Comparison of ENCODE assay signal across 8 cellular contexts in the genomic region with DNA sequence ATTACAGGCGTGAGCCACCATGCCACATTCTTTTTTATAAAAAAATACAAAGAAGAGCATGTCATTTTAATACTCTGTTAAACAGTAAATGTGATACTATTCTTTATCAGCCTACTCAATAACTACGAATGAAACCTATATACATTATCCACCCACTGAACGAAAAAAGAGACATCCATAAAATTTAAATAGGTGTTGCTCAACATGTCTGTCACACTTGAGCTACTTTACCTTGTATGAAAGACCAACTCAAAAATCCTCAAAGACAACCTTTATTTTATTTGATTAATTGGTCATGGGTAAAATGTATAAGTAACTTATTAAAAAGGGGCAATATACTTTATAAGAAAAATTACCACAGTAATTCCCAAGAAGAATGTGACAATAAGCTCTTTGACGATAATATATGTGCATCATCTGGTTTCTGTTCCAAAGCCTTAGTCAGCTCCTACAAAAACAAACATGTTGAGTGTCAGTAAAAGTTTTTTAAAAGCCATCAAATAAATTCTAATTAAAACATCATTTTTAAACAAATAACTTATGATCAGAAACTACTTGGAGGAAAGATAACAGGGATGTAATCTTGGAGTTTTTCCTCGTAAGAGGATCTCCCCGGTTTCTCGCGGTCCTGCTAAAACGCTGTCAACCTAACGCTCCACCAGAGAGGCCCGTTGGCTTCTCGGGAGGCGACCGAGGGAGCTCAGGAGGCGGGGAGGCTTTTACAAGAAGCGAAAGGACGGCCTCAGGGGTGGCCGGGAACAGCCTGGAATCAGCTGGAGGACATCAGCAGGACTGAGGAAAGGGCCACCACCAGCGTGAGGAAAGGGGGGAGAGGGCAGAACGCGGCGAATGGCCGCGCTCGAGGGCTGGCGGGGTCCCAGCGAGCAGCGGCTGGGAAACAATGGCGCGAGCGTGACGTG. TPM values are rescaled to one million over a fixed set of nuclear protein-coding genes. Genes with fewer than 3 reads are reported as not detected.
DNase-seq lines count a peak whose midpoint lies in the region; ATAC-seq and TF ChIP-seq lines count a peak whose summit lies in the region.

No MANE protein-coding gene starts in this region.

- H3K14ac ChIP-seq in IMR-90 (replicated peaks; ENCODE audit: low read depth, low read length): peak overlapping the region; percentile 100

- H4K91ac ChIP-seq in IMR-90 (ENCODE audit: insufficient read depth, low read depth, low read length): peak overlapping the region; percentile 100

- H2BK20ac ChIP-seq in IMR-90 (ENCODE audit: low read depth, low read length): peak overlapping the region; percentile 98

- H3K4me1 ChIP-seq in IMR-90 (ENCODE audit: control insufficient read depth, insufficient read depth, low read length): peaks cover 8% of the 10 kb centered on the region
- no peaks in the 10 kb centered on the region for H3K4me1 ChIP-seq in cardiac muscle cell (ENCODE audit: low read depth)
- H3K4me1 ChIP-seq in aorta (ENCODE audit: control insufficient read depth in 1 of 2, insufficient read depth in 2 of 2, low read length in 2 of 2): no peaks in the 10 kb centered on the region

- peak; percentile 62 for DNase-seq in IMR-90
- DNase-seq in SK-MEL-5 (ENCODE audit: low read depth, low spot score): peak; percentile 50
- DNase-seq in cardiac muscle cell (ENCODE audit: low read depth in 1 of 2, low spot score in 1 of 2): peak; percentile 36 to 72
- DNase-seq in occipital lobe (lab: John Stamatoyannopoulos, UW): peak; percentile 50
- peak; percentile 64 to 84 for DNase-seq in aorta
- no peak for DNase-seq in NCI-H128 (lab: John Stamatoyannopoulos, UW; ENCODE audit: unreplicated experiment)

- BruUV-seq in IMR-90 (replicated peaks; lab: Mats Ljungman, UMichigan): TSS peak; percentile 57

- peak overlapping the region; percentile 100 for H2BK5ac ChIP-seq in IMR-90 (ENCODE audit: low read depth, low read length, poor library complexity, severe bottlenecking)

- H2BK15ac ChIP-seq in IMR-90 (ENCODE audit: low read depth, low read length): peak overlapping the region; percentile 90

- H3K9me1 ChIP-seq in IMR-90 (ENCODE audit: insufficient read depth, low read length): peaks cover 6% of the 10 kb centered on the region

- peak overlapping the region; percentile 92 for H3K4me2 ChIP-seq in IMR-90 (ENCODE audit: low read depth, low read length)

- peak; percentile 83 for TF ChIP-seq POLR2A in IMR-90 (IDR thresholded peaks at IDR 0.05; ENCODE audit: low read depth, low read length)

- H3K36me3 ChIP-seq in IMR-90 (ENCODE audit: control insufficient read depth, insufficient read depth, low read length) (no peaks in the 10 kb centered on the region), cardiac muscle cell (no peaks in the 10 kb centered on the region), aorta (ENCODE audit: control insufficient read depth in 1 of 2, insufficient read depth in 2 of 2, low read length in 1 of 2) (no peaks in the 10 kb centered on the region)

- intact Hi-C loops in IMR-90 (cut with micrococcal nuclease) (no loop called here), aorta (cut with DNase I) (no loop called here)

- H2AK5ac ChIP-seq in IMR-90 (ENCODE audit: low read depth, low read length): peak overlapping the region; percentile 71

- WGBS in IMR-90 (ENCODE audit: extremely low coverage in 2 of 2, insufficient read length in 1 of 2), 2 experiments: 0% methylated on average over 10 of the region's 32 CpGs; no CpG with 5 or more reads in 1 of the 2 experiments
- 9 to 10% methylated on average over 32 of the region's 32 CpGs for WGBS in aorta, 2 donors

- peak overlapping the region; percentile 96 for H2AK9ac ChIP-seq in IMR-90 (replicated peaks; ENCODE audit: low read depth, low read length, poor library complexity)

- peak overlapping the region; percentile 100 for H3K23ac ChIP-seq in IMR-90 (ENCODE audit: low read depth, low read length)

- H4K8ac ChIP-seq in IMR-90 (ENCODE audit: low read depth in 2 of 2, low read length in 2 of 2): peak overlapping the region; percentile 88 to 99

- POLR2A ChIA-PET in IMR-90 (lab: Charles Lee; ENCODE audit: unreplicated experiment): no interaction called here

- peak overlapping the region; percentile 99 for H4K5ac ChIP-seq in IMR-90 (ENCODE audit: low read depth, low read length)

- peak; percentile 59 for ATAC-seq in IMR-90 (ENCODE audit: low read depth)
- ATAC-seq in aorta (ENCODE audit: low FRiP score): peak; percentile 90

- H3K4me3 ChIP-seq in GM08714 (ENCODE audit: low read length) (peak overlapping the region; percentile 53; the same call in 1 of the 2 replicates), IMR-90 (ENCODE audit: insufficient read depth, low read depth, low read length) (peak overlapping the region; percentile 92), cardiac muscle cell (peak overlapping the region; percentile 22), aorta (ENCODE audit: low read length in 2 of 2) (peak overlapping the region; percentile 7 to 88)

- H3K4ac ChIP-seq in IMR-90 (ENCODE audit: low read depth, low read length): peak overlapping the region; percentile 100

- peak overlapping the region; percentile 100 for H2BK120ac ChIP-seq in IMR-90 (ENCODE audit: low read depth, low read length)

- TF ChIP-seq RAD21 in IMR-90 (IDR thresholded peaks at IDR 0.05; ENCODE audit: low read length): no peak; the same call in 1 of the 2 replicates

- H3K79me1 ChIP-seq in IMR-90 (ENCODE audit: low read depth in 1 of 2, low read length in 2 of 2): peaks cover 7 to 17% of the 10 kb centered on the region in 2 experiments

- in situ Hi-C loops in IMR-90 (cut with MboI; ENCODE audit: low sequenced_read_pairs): no loop called here
- in situ Hi-C loops in SK-MEL-5 (cut with HindIII; ENCODE audit: low pct_unique_long_range_greater_than_20kb, low sequenced_read_pairs): no loop called here

- H3K56ac ChIP-seq in IMR-90 (ENCODE audit: extremely low read depth, insufficient read depth, low read length): peak overlapping the region; percentile 90

- peak overlapping the region; percentile 100 for H3K18ac ChIP-seq in IMR-90 (ENCODE audit: low read depth, low read length)

- H3K9me3 ChIP-seq in IMR-90 (ENCODE audit: control insufficient read depth, insufficient read depth, low read length) (peaks cover 8% of the 10 kb centered on the region), cardiac muscle cell (ENCODE audit: low read depth) (no peaks in the 10 kb centered on the region), aorta (ENCODE audit: control insufficient read depth, low read length) (peaks cover 2% of the 10 kb centered on the region)

- H3K9ac ChIP-seq in IMR-90 (ENCODE audit: low read depth, low read length): peak overlapping the region; percentile 98

- TF ChIP-seq CTCF in IMR-90 (conservative IDR thresholded peaks at IDR 0.05; ENCODE audit: low read depth, low read length) (no peak), cardiac muscle cell (IDR thresholded peaks at IDR 0.05; ENCODE audit: low read depth, low read length) (no peak)

- no peaks in the 10 kb centered on the region for H3K27me3 ChIP-seq in IMR-90 (ENCODE audit: control insufficient read depth, insufficient read depth, low read length)
- no peaks in the 10 kb centered on the region for H3K27me3 ChIP-seq in cardiac muscle cell
- no peaks in the 10 kb centered on the region for H3K27me3 ChIP-seq in aorta (ENCODE audit: control insufficient read depth in 1 of 2, insufficient read depth in 2 of 2, low read length in 1 of 2)

- dilution Hi-C loops in IMR-90 (cut with HindIII; ENCODE audit: low sequenced_read_pairs, unreplicated experiment): no loop called here

- CTCF ChIA-PET in IMR-90 (lab: Yijun Ruan, JAX): interaction anchor here (0.5 kb wide), 1 partner anchor 47 kb away, joined by 3 read pairs; no protein-coding TSS in a partner anchor

- H2AFZ ChIP-seq in IMR-90 (replicated peaks; ENCODE audit: low read length, poor library complexity): peak overlapping the region; percentile 96

- H3K27ac ChIP-seq in IMR-90 (ENCODE audit: insufficient read depth, low read length): peak overlapping the region; percentile 99
- peak overlapping the region; percentile 74 for H3K27ac ChIP-seq in angular gyrus (ENCODE audit: low read depth, low read length)
- peak overlapping the region; percentile 48 for H3K27ac ChIP-seq in cardiac muscle cell
- peak overlapping the region in 1 of 2 donors; percentile 73 for H3K27ac ChIP-seq in aorta (ENCODE audit: low read depth in 1 of 2, low read length in 2 of 2)

- no peaks in the 10 kb centered on the region for H4K20me1 ChIP-seq in IMR-90 (ENCODE audit: insufficient read depth, low read length)

TF ChIP-seq in IMR-90, 13 proteins besides CTCF, POLR2A, EP300 and RAD21:
- TF ChIP-seq, protein P1, sequence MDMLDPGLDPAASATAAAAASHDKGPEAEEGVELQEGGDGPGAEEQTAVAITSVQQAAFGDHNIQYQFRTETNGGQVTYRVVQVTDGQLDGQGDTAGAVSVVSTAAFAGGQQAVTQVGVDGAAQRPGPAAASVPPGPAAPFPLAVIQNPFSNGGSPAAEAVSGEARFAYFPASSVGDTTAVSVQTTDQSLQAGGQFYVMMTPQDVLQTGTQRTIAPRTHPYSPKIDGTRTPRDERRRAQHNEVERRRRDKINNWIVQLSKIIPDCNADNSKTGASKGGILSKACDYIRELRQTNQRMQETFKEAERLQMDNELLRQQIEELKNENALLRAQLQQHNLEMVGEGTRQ (IDR thresholded peaks at IDR 0.05; ENCODE audit: low read depth, low read length): no peak
- TF ChIP-seq CEBPB (IDR thresholded peaks at IDR 0.05; ENCODE audit: low read depth, low read length): peak; percentile 47; the same call in 1 of the 2 replicates
TF ChIP-seq in IMR-90: peak in this region for 1.

RNA-seq across cellular contexts. Expression of a gene that starts 13.5 kb away (rescaled TPM):
- total RNA-seq in IMR-90 (2012; rRNA removed) (13.4 and 14.7 TPM in 2 replicates), cardiac muscle cell (0.80 TPM in 1 of 2 replicates, not detected in the other), occipital lobe (1.1 TPM), aorta (not detected)
- polyA plus RNA-seq in IMR-90 (2012; rRNA removed) (5.8 and 7.1 TPM in 2 replicates), cardiac muscle cell (1.8 and 2.4 TPM in 2 replicates), aorta (not detected)
- polyA plus RNA-seq in IMR-90 (2012; cell fraction: cytosol; rRNA removed): 1.8 and 2.0 TPM in 2 replicates
- polyA plus RNA-seq in IMR-90 (2012; cell fraction: nucleus; rRNA removed; ENCODE audit: low replicate concordance): 1.1 and 7.0 TPM in 2 replicates
- total RNA-seq in SK-MEL-5 (2014; rRNA removed; shearing (Covaris generic)): 0.45 and 4.8 TPM in 2 replicates
- 2.6 and 13.2 TPM in 2 replicates for polyA plus RNA-seq in SK-MEL-5 (2015; cell fraction: cytosol; rRNA removed)
- polyA plus RNA-seq in SK-MEL-5 (2015; cell fraction: nucleus; rRNA removed): 1.0 and 6.5 TPM in 2 replicates

RNA-seq across cellular contexts. Expression of a gene that starts 36.8 kb away (rescaled TPM):
- total RNA-seq in IMR-90 (2012; rRNA removed) (42.8 and 47.3 TPM in 2 replicates), cardiac muscle cell (17.2 and 20.6 TPM in 2 replicates), occipital lobe (13.9 TPM), aorta (10 to 100 TPM; 20.2 to 24.3 TPM)
- polyA plus RNA-seq in IMR-90 (2012; rRNA removed) (71.7 and 75.1 TPM in 2 replicates), cardiac muscle cell (9.0 and 18.6 TPM in 2 replicates), aorta (10 to 100 TPM in 1 of 2 donors, 1 to 10 TPM in 1; 5.9 to 26.5 TPM)
- 40.8 and 45.2 TPM in 2 replicates for polyA plus RNA-seq in IMR-90 (2012; cell fraction: cytosol; rRNA removed)
- polyA plus RNA-seq in IMR-90 (2012; cell fraction: nucleus; rRNA removed; ENCODE audit: low replicate concordance): 72.9 and 141 TPM in 2 replicates
- total RNA-seq in SK-MEL-5 (2014; rRNA removed; shearing (Covaris generic)): 29.7 and 34.5 TPM in 2 replicates
- 48.4 and 61.2 TPM in 2 replicates for polyA plus RNA-seq in SK-MEL-5 (2015; cell fraction: cytosol; rRNA removed)
- 104 and 105 TPM in 2 replicates for polyA plus RNA-seq in SK-MEL-5 (2015; cell fraction: nucleus; rRNA removed)

Comparison
In these comparisons a context has a peak if more than half of its experiments do, and no peak if none do; other contexts are left out.
1. H3K4me3 ChIP-seq: peak in every context shown above with its lines; median percentile 92 in IMR-90; 53 in GM08714; 48 in aorta; 22 in cardiac muscle cell.